Comparison of ENCODE assay signal across 1 cellular context in the genomic region with DNA sequence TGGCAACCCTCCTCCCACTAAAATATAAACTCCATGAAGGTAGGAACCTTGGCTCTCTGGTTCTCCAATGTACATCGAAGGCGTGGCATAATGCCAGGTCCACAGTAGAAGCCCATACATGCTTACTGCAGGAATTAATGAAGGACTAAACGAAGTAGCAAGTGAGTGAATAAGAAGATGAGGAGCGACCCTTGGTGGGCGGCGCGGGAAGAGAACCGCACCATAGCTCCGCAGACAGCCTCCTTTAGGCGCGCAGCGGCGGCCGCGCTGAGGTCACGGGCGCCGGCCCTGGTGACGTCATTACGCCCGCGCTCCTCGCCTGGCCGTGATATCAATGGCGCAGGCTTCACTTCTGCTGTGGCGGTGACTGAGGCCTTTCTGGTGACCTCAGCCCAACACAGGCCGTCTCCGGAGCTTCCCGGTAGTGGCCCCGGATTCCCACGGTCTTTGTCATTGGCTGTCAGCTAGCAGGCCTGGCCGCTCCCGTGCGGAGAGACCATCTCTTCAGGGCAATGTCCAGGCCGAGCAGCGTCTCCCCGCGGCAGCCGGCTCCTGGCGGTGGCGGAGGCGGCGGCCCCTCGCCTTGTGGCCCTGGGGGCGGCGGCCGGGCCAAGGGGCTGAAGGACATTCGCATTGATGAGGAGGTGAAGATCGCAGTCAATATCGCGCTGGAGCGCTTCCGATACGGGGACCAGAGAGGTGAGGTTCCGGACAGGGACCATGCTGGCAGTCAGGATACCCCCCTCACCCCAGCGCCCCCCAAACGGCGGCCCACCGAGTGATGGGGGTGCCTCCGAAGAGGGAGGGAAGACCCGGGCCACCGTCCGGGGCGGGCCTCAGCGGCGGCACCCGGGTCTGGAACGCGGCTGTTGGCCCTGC.
TF ChIP-seq lines count a peak whose summit lies in the region.

TSS of gene YTHDC2 (plus strand) at position 311 of the 879 bp plus-strand sequence. CDS start at position 513, 202 bp downstream.

TF ChIP-seq in K562, 482 proteins besides CTCF, POLR2A, EP300 and RAD21 (continued from another document and continues in another):
- TF ChIP-seq ATF3 (IDR thresholded peaks at IDR 0.05) (peak; percentile 100), ATF3 (CRISPR knock-in tag; conservative IDR thresholded peaks at IDR 0.05) (peak; percentile 79), NFIX (CRISPR knock-in tag; IDR thresholded peaks at IDR 0.05; ENCODE audit: low read depth) (0 out of 2 replicates have a peak, but pooled peaks have one; percentile 3), ILF3 (IDR thresholded peaks at IDR 0.05; ENCODE audit: borderline replicate concordance) (peak; percentile 16; the same call in 1 of the 2 replicates), KHSRP (IDR thresholded peaks at IDR 0.05) (peak; percentile 82), SRSF7 (optimal IDR thresholded peaks at IDR 0.05; ENCODE audit: low read depth, low read length) (no peak), MTF1 (CRISPR knock-in tag; IDR thresholded peaks at IDR 0.05; ENCODE audit: borderline replicate concordance) (no peak), ZBTB2 (IDR thresholded peaks at IDR 0.05) (peak; percentile 97), TCF7 (IDR thresholded peaks at IDR 0.05; ENCODE audit: borderline replicate concordance) (no peak), HDAC3 (IDR thresholded peaks at IDR 0.05; ENCODE audit: borderline replicate concordance, partially characterized antibody) (no peak), NR2C1 (IDR thresholded peaks at IDR 0.05) (peak; percentile 48), NR2C1 (tag; IDR thresholded peaks at IDR 0.05) (peak; percentile 79), XRCC5 (IDR thresholded peaks at IDR 0.05; ENCODE audit: low read depth, low read length) (no peak), ZNF668 (CRISPR knock-in tag; IDR thresholded peaks at IDR 0.05) (no peak), SOX6 (IDR thresholded peaks at IDR 0.05) (no peak), SREBF2 (CRISPR knock-in tag; IDR thresholded peaks at IDR 0.05) (no peak), RBFOX2 (IDR thresholded peaks at IDR 0.05; ENCODE audit: low read depth, low read length) (peak; percentile 96), COPS2 (conservative IDR thresholded peaks at IDR 0.05) (no peak), MAFF (IDR thresholded peaks at IDR 0.05; ENCODE audit: low read length) (no peak), NR2F6 (CRISPR knock-in tag; IDR thresholded peaks at IDR 0.05) (no peak), ESRRB (CRISPR knock-in tag; IDR thresholded peaks at IDR 0.05; ENCODE audit: borderline replicate concordance) (no peak), PTBP1 (IDR thresholded peaks at IDR 0.05; ENCODE audit: low read depth, low read length) (no peak), SRSF9 (IDR thresholded peaks at IDR 0.05; ENCODE audit: borderline replicate concordance, low read depth, low read length) (no peak), ZNF586 (CRISPR knock-in tag; conservative IDR thresholded peaks at IDR 0.05) (no peak), NFXL1 (CRISPR knock-in tag; IDR thresholded peaks at IDR 0.05) (no peak), ZNF121 (CRISPR knock-in tag; conservative IDR thresholded peaks at IDR 0.05) (no peak), KDM1A (IDR thresholded peaks at IDR 0.05) (peak in 1 of 2 experiments; percentile 78; a peak in 3 of 4 replicates), HCFC1 (IDR thresholded peaks at IDR 0.05; ENCODE audit: low read depth, low read length) (peak; percentile 50; the same call in 1 of the 2 replicates), ZNF551 (CRISPR knock-in tag; IDR thresholded peaks at IDR 0.05) (no peak), HOXB6 (CRISPR knock-in tag; IDR thresholded peaks at IDR 0.05; ENCODE audit: borderline replicate concordance) (no peak), NFE2 (IDR thresholded peaks at IDR 0.05; ENCODE audit: low read depth) (no peak), AFF1 (IDR thresholded peaks at IDR 0.05; ENCODE audit: low read depth in 1 of 2, partially characterized antibody in 2 of 2) (no peak), MYBL2 (IDR thresholded peaks at IDR 0.05; ENCODE audit: low read depth) (no peak), MYBL2 (CRISPR knock-in tag; IDR thresholded peaks at IDR 0.05; ENCODE audit: borderline replicate concordance) (no peak), TEAD1 (CRISPR knock-in tag; IDR thresholded peaks at IDR 0.05) (peak in 1 of 2 experiments; percentile 85; a peak in 2 of 4 replicates), ARNT (IDR thresholded peaks at IDR 0.05) (no peak), CCNT2 (IDR thresholded peaks at IDR 0.05; ENCODE audit: borderline replicate concordance, extremely low read depth, insufficient read length, low read depth, low read length) (peak; percentile 25), BRCA1 (IDR thresholded peaks at IDR 0.05) (no peak), BRCA1 (CRISPR knock-in tag; IDR thresholded peaks at IDR 0.05) (no peak), FOXK2 (conservative IDR thresholded peaks at IDR 0.05 in 1 of 2, IDR thresholded peaks at IDR 0.05 in 1 of 2; ENCODE audit: low read depth in 2 of 2) (peak in 1 of 2 experiments; percentile 21; a peak in 1 of 4 replicates), SRSF1 (IDR thresholded peaks at IDR 0.05; ENCODE audit: low read depth, low read length) (no peak), KAT8 (IDR thresholded peaks at IDR 0.05; ENCODE audit: low read depth) (no peak), HSF4 (CRISPR knock-in tag; IDR thresholded peaks at IDR 0.05; ENCODE audit: borderline replicate concordance) (no peak), BRF1 (IDR thresholded peaks at IDR 0.05; ENCODE audit: borderline replicate concordance, extremely low read depth, insufficient read length) (no peak), ZNF232 (CRISPR knock-in tag; IDR thresholded peaks at IDR 0.05) (no peak), ZNF79 (CRISPR knock-in tag; IDR thresholded peaks at IDR 0.05; ENCODE audit: low read depth) (no peak), NELFE (IDR thresholded peaks at IDR 0.05; ENCODE audit: insufficient read depth, insufficient read length) (no peak), TAF1 (IDR thresholded peaks at IDR 0.05; ENCODE audit: control insufficient read depth, extremely low read depth, insufficient read depth, low read length, severe bottlenecking) (peak; percentile 91)
- TF ChIP-seq, protein P1, sequence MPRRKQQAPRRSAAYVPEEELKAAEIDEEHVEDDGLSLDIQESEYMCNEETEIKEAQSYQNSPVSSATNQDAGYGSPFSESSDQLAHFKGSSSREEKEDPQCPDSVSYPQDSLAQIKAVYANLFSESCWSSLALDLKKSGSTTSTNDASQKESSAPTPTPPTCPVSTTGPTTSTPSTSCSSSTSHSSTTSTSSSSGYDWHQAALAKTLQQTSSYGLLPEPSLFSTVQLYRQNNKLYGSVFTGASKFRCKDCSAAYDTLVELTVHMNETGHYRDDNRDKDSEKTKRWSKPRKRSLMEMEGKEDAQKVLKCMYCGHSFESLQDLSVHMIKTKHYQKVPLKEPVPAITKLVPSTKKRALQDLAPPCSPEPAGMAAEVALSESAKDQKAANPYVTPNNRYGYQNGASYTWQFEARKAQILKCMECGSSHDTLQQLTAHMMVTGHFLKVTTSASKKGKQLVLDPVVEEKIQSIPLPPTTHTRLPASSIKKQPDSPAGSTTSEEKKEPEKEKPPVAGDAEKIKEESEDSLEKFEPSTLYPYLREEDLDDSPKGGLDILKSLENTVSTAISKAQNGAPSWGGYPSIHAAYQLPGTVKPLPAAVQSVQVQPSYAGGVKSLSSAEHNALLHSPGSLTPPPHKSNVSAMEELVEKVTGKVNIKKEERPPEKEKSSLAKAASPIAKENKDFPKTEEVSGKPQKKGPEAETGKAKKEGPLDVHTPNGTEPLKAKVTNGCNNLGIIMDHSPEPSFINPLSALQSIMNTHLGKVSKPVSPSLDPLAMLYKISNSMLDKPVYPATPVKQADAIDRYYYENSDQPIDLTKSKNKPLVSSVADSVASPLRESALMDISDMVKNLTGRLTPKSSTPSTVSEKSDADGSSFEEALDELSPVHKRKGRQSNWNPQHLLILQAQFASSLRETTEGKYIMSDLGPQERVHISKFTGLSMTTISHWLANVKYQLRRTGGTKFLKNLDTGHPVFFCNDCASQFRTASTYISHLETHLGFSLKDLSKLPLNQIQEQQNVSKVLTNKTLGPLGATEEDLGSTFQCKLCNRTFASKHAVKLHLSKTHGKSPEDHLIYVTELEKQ (CRISPR knock-in tag; IDR thresholded peaks at IDR 0.05), result no peak
- TF ChIP-seq, protein P2, sequence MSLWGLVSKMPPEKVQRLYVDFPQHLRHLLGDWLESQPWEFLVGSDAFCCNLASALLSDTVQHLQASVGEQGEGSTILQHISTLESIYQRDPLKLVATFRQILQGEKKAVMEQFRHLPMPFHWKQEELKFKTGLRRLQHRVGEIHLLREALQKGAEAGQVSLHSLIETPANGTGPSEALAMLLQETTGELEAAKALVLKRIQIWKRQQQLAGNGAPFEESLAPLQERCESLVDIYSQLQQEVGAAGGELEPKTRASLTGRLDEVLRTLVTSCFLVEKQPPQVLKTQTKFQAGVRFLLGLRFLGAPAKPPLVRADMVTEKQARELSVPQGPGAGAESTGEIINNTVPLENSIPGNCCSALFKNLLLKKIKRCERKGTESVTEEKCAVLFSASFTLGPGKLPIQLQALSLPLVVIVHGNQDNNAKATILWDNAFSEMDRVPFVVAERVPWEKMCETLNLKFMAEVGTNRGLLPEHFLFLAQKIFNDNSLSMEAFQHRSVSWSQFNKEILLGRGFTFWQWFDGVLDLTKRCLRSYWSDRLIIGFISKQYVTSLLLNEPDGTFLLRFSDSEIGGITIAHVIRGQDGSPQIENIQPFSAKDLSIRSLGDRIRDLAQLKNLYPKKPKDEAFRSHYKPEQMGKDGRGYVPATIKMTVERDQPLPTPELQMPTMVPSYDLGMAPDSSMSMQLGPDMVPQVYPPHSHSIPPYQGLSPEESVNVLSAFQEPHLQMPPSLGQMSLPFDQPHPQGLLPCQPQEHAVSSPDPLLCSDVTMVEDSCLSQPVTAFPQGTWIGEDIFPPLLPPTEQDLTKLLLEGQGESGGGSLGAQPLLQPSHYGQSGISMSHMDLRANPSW (CRISPR knock-in tag; IDR thresholded peaks at IDR 0.05), result peak; percentile 76; the same call in 1 of the 2 replicates
- TF ChIP-seq, protein P3, sequence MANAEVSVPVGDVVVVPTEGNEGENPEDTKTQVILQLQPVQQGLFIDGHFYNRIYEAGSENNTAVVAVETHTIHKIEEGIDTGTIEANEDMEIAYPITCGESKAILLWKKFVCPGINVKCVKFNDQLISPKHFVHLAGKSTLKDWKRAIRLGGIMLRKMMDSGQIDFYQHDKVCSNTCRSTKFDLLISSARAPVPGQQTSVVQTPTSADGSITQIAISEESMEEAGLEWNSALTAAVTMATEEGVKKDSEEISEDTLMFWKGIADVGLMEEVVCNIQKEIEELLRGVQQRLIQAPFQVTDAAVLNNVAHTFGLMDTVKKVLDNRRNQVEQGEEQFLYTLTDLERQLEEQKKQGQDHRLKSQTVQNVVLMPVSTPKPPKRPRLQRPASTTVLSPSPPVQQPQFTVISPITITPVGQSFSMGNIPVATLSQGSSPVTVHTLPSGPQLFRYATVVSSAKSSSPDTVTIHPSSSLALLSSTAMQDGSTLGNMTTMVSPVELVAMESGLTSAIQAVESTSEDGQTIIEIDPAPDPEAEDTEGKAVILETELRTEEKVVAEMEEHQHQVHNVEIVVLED (CRISPR knock-in tag; IDR thresholded peaks at IDR 0.05), result peak; percentile 98
- TF ChIP-seq, protein P4, sequence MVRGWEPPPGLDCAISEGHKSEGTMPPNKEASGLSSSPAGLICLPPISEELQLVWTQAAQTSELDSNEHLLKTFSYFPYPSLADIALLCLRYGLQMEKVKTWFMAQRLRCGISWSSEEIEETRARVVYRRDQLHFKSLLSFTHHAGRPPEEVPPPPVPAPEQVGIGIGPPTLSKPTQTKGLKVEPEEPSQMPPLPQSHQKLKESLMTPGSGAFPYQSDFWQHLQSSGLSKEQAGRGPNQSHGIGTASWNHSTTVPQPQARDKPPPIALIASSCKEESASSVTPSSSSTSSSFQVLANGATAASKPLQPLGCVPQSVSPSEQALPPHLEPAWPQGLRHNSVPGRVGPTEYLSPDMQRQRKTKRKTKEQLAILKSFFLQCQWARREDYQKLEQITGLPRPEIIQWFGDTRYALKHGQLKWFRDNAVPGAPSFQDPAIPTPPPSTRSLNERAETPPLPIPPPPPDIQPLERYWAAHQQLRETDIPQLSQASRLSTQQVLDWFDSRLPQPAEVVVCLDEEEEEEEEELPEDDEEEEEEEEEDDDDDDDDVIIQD (CRISPR knock-in tag; IDR thresholded peaks at IDR 0.05), result no peak
